8 cellular contexts compared by ENCODE assay signal in genomic region chr5:169803077-169803981, GRCh38.
DNase-seq lines count a peak whose midpoint lies in the region; ATAC-seq, FAIRE-seq and TF ChIP-seq lines count a peak whose summit lies in the region.

No MANE protein-coding gene starts in this region.

- H2AFZ ChIP-seq in PC-9: 0 out of 2 replicates have a peak overlapping the region, but pooled peaks have one; percentile 11
- H2AFZ ChIP-seq in endothelial cell of umbilical vein (ENCODE audit: low read depth, low read length): no peak overlapping the region

- TF ChIP-seq POLR2A in endothelial cell of umbilical vein (IDR thresholded peaks at IDR 0.05; ENCODE audit: low read depth, low read length) (no peak), spleen (IDR thresholded peaks at IDR 0.05) (no peak)

- no peak for TF ChIP-seq CTCF in PC-9 (conservative IDR thresholded peaks at IDR 0.05)
- no peak for TF ChIP-seq CTCF in endothelial cell of umbilical vein (IDR thresholded peaks at IDR 0.05; ENCODE audit: extremely low read depth in 1 of 2, insufficient read depth in 1 of 2, low read depth in 1 of 2, low read length in 2 of 2)
- no peak for TF ChIP-seq CTCF in omental fat pad (IDR thresholded peaks at IDR 0.05)
- no peak for TF ChIP-seq CTCF in spleen (IDR thresholded peaks at IDR 0.05 in 8 of 11, conservative IDR thresholded peaks at IDR 0.05 in 3 of 11)

- CTCF ChIA-PET in PC-9 (lab: Charles Lee) (interaction anchor here (0.6 kb wide), 1 partner anchor 183 kb away, joined by 3 read pairs; no protein-coding TSS in a partner anchor), endothelial cell of umbilical vein (lab: Charles Lee) (interaction anchor here (1.6 kb wide), 1 partner anchor 177 kb away, joined by 6 read pairs; the partner anchor contains the start of gene INSYN2B)

- no peaks in the 10 kb centered on the region for H4K20me1 ChIP-seq in PC-9 (ENCODE audit: insufficient read depth)
- H4K20me1 ChIP-seq in endothelial cell of umbilical vein (replicated peaks; ENCODE audit: control insufficient read depth, extremely low read depth, insufficient read depth, low read length): no peaks in the 10 kb centered on the region

- H3K27me3 ChIP-seq in PC-9 (ENCODE audit: insufficient read depth, low read depth): no peaks in the 10 kb centered on the region
- H3K27me3 ChIP-seq in endothelial cell of umbilical vein (ENCODE audit: control insufficient read depth in 2 of 2, insufficient read depth in 2 of 2, low read length in 2 of 2): peaks cover 0 to 3% of the 10 kb centered on the region in 2 experiments
- no peaks in the 10 kb centered on the region for H3K27me3 ChIP-seq in spleen (replicated peaks in 1 of 7)

- POLR2A ChIA-PET in PC-9 (lab: Charles Lee; ENCODE audit: unreplicated experiment): no interaction called here
- POLR2A ChIA-PET in endothelial cell of umbilical vein (lab: Charles Lee): no interaction called here

- H3K9ac ChIP-seq in endothelial cell of umbilical vein (replicated peaks; ENCODE audit: extremely low read depth, insufficient read depth, low read length): no peak overlapping the region

- H3K79me2 ChIP-seq in PC-9 (ENCODE audit: low read depth): no peaks in the 10 kb centered on the region
- H3K79me2 ChIP-seq in endothelial cell of umbilical vein (ENCODE audit: control insufficient read depth, insufficient read depth, low read length): no peaks in the 10 kb centered on the region

- H3K36me3 ChIP-seq in PC-9 (ENCODE audit: low read depth) (no peaks in the 10 kb centered on the region), endothelial cell of umbilical vein (ENCODE audit: control insufficient read depth in 2 of 2, extremely low read depth in 1 of 2, insufficient read depth in 2 of 2, low read length in 2 of 2) (no peaks in the 10 kb centered on the region), spleen (peaks cover 0 to 73% (median 10%) of the 10 kb centered on the region in 6 donors)

- peaks cover 57% of the 10 kb centered on the region for H3K4me1 ChIP-seq in PC-9 (replicated peaks; ENCODE audit: insufficient read depth)
- no peaks in the 10 kb centered on the region for H3K4me1 ChIP-seq in endothelial cell of umbilical vein (ENCODE audit: control insufficient read depth, extremely low read depth, insufficient read depth, low read length)
- H3K4me1 ChIP-seq in spleen: peaks cover 0 to 34% (median 7%) of the 10 kb centered on the region in 6 donors

- ATAC-seq in omental fat pad (ENCODE audit: low FRiP score): peak; percentile 87

- H3K4me3 ChIP-seq in PC-9: no peak overlapping the region
- no peak overlapping the region for H3K4me3 ChIP-seq in endothelial cell of umbilical vein (replicated peaks in 1 of 3; ENCODE audit: insufficient read depth in 1 of 3, low read depth in 1 of 3, low read length in 3 of 3)
- H3K4me3 ChIP-seq in spleen: no peak overlapping the region

- dilution Hi-C loops in endothelial cell of umbilical vein (cut with MboI; ENCODE audit: extremely low pct_ligation_motif_present, low sequenced_read_pairs): no loop called here

- peak; percentile 96 for DNase-seq in EH (ENCODE audit: low read depth)
- peak in 1 of 2 experiments; percentile 92 for DNase-seq in PC-9
- DNase-seq in endothelial cell of umbilical vein (ENCODE audit: low read depth, low spot score): no peak
- no peak for DNase-seq in omental fat pad (ENCODE audit: low spot score)
- no peak for DNase-seq in retina
- no peak for DNase-seq in NCI-H2227 (lab: John Stamatoyannopoulos, UW; ENCODE audit: unreplicated experiment)
- no peak for DNase-seq in effector CD4-positive, alpha-beta T cell
- DNase-seq in spleen: no peak

- intact Hi-C loops in PC-9 (cut with micrococcal nuclease; ENCODE audit: unreplicated experiment): loop anchor here (10.0 kb wide), 1 partner anchor 181 kb away; the partner anchor contains the start of gene INSYN2B
- intact Hi-C loops in endothelial cell of umbilical vein (cut with micrococcal nuclease): no loop called here
- intact Hi-C loops in spleen (cut with DNase I; ENCODE audit: low total_unique reads): no loop called here

- no peaks in the 10 kb centered on the region for H3K9me1 ChIP-seq in endothelial cell of umbilical vein (replicated peaks; ENCODE audit: control insufficient read depth, extremely low read depth, insufficient read depth, low read length)

- no peaks in the 10 kb centered on the region for H3K9me2 ChIP-seq in PC-9 (ENCODE audit: insufficient read depth)

- peak overlapping the region; percentile 43 for H3K4me2 ChIP-seq in PC-9
- no peak overlapping the region for H3K4me2 ChIP-seq in endothelial cell of umbilical vein (ENCODE audit: insufficient read depth, low read length)

- WGBS in spleen, 5 donors: 49 to 70% (median 58%) methylated on average over 10 of the region's 10 CpGs

- BruUV-seq in PC-9 (replicated peaks; lab: Mats Ljungman, UMichigan) (no TSS peak), endothelial cell of umbilical vein (replicated peaks; lab: Mats Ljungman, UMichigan) (no TSS peak)

- H3K9me3 ChIP-seq in PC-9 (ENCODE audit: insufficient read depth, low read depth): no peaks in the 10 kb centered on the region
- H3K9me3 ChIP-seq in endothelial cell of umbilical vein (replicated peaks; ENCODE audit: control insufficient read depth, insufficient read depth, low read length): no peaks in the 10 kb centered on the region
- no peaks in the 10 kb centered on the region for H3K9me3 ChIP-seq in spleen

- H3K27ac ChIP-seq in PC-9 (peak overlapping the region; percentile 64), endothelial cell of umbilical vein (ENCODE audit: insufficient read depth, low read depth, low read length) (no peak overlapping the region), spleen (peak overlapping the region in 3 of 8 donors; percentile 3 to 39 (median 27))

- no peak for FAIRE-seq in endothelial cell of umbilical vein (lab: Jason Lieb, UNC)

- H3F3A ChIP-seq in PC-9 (ENCODE audit: insufficient read depth, low read depth): peaks cover 47% of the 10 kb centered on the region

TF ChIP-seq in endothelial cell of umbilical vein, 7 proteins besides CTCF, POLR2A, EP300 and RAD21:
- TF ChIP-seq JUN (IDR thresholded peaks at IDR 0.05; ENCODE audit: borderline replicate concordance, insufficient read depth, insufficient read length, low read depth) (no peak), POLR2AphosphoS5 (IDR thresholded peaks at IDR 0.05; ENCODE audit: insufficient read depth, low read depth, low read length) (no peak), MYC (IDR thresholded peaks at IDR 0.05; ENCODE audit: low read depth, low read length) (no peak), EZH2 (IDR thresholded peaks at IDR 0.05; ENCODE audit: borderline replicate concordance, low read depth, low read length, severe bottlenecking) (no peak), FOS (IDR thresholded peaks at IDR 0.05; ENCODE audit: borderline replicate concordance, insufficient read depth, low read length) (peak; percentile 35), GATA2 (IDR thresholded peaks at IDR 0.05; ENCODE audit: insufficient read depth, insufficient read length, low read depth, low read length) (peak; percentile 79)
- TF ChIP-seq, protein P1, sequence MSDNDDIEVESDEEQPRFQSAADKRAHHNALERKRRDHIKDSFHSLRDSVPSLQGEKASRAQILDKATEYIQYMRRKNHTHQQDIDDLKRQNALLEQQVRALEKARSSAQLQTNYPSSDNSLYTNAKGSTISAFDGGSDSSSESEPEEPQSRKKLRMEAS (IDR thresholded peaks at IDR 0.05; ENCODE audit: insufficient read depth, insufficient read length): no peak
